1 cellular context compared by ENCODE assay signal in genomic region chr11:35337136-35337918, GRCh38.
TF ChIP-seq lines count a peak whose summit lies in the region.

No MANE protein-coding gene starts in this region.

TF ChIP-seq in HepG2, 621 proteins besides CTCF, POLR2A, EP300 and RAD21 (continued from another document and continues in another):
- TF ChIP-seq ZNF142 (CRISPR knock-in tag; IDR thresholded peaks at IDR 0.05) (no peak), ZBTB14 (CRISPR knock-in tag; IDR thresholded peaks at IDR 0.05) (no peak), JDP2 (CRISPR knock-in tag; IDR thresholded peaks at IDR 0.05; ENCODE audit: borderline replicate concordance) (no peak), ZNF468 (CRISPR knock-in tag; IDR thresholded peaks at IDR 0.05) (no peak), SP5 (CRISPR knock-in tag; IDR thresholded peaks at IDR 0.05; ENCODE audit: borderline replicate concordance, low read depth) (peak; percentile 58; the same call in 1 of the 2 replicates), HOMEZ (CRISPR knock-in tag; IDR thresholded peaks at IDR 0.05; ENCODE audit: low read depth) (peak; percentile 88; the same call in 1 of the 2 replicates), ZNF619 (CRISPR knock-in tag; IDR thresholded peaks at IDR 0.05) (no peak), PRDM4 (CRISPR knock-in tag; IDR thresholded peaks at IDR 0.05; ENCODE audit: borderline replicate concordance) (no peak), YY1 (IDR thresholded peaks at IDR 0.05; ENCODE audit: insufficient read depth, insufficient replicate concordance, low read depth, low read length) (peak; percentile 16), ZNF180 (CRISPR knock-in tag; IDR thresholded peaks at IDR 0.05; ENCODE audit: borderline replicate concordance, low read depth) (no peak), ELF3 (CRISPR knock-in tag; IDR thresholded peaks at IDR 0.05) (0 out of 2 replicates have a peak, but pooled peaks have one; percentile 19), ZNF160 (CRISPR knock-in tag; IDR thresholded peaks at IDR 0.05) (no peak), MTA3 (CRISPR knock-in tag; IDR thresholded peaks at IDR 0.05) (no peak), TGIF2 (CRISPR knock-in tag; IDR thresholded peaks at IDR 0.05) (no peak), MIER3 (CRISPR knock-in tag; IDR thresholded peaks at IDR 0.05; ENCODE audit: borderline replicate concordance) (no peak), ZNF431 (CRISPR knock-in tag; IDR thresholded peaks at IDR 0.05; ENCODE audit: borderline replicate concordance, low read depth) (no peak), ZBTB7A (CRISPR knock-in tag; IDR thresholded peaks at IDR 0.05) (no peak), ZNF772 (CRISPR knock-in tag; IDR thresholded peaks at IDR 0.05) (no peak), ZNF800 (CRISPR knock-in tag; IDR thresholded peaks at IDR 0.05) (no peak), ZBTB34 (CRISPR knock-in tag; IDR thresholded peaks at IDR 0.05) (no peak), RORA (CRISPR knock-in tag; IDR thresholded peaks at IDR 0.05) (no peak), ZBTB49 (CRISPR knock-in tag; IDR thresholded peaks at IDR 0.05; ENCODE audit: borderline replicate concordance) (no peak), ZNF749 (CRISPR knock-in tag; IDR thresholded peaks at IDR 0.05; ENCODE audit: borderline replicate concordance) (no peak), MATR3 (CRISPR knock-in tag; IDR thresholded peaks at IDR 0.05) (no peak), ZBTB8A (CRISPR knock-in tag; IDR thresholded peaks at IDR 0.05; ENCODE audit: borderline replicate concordance, low read depth) (no peak), FOXK1 (CRISPR knock-in tag; IDR thresholded peaks at IDR 0.05; ENCODE audit: borderline replicate concordance, low read depth) (peak; percentile 75; the same call in 1 of the 2 replicates), SIX1 (CRISPR knock-in tag; IDR thresholded peaks at IDR 0.05; ENCODE audit: borderline replicate concordance) (no peak), ZNF256 (CRISPR knock-in tag; conservative IDR thresholded peaks at IDR 0.05) (no peak), ZNF251 (CRISPR knock-in tag; IDR thresholded peaks at IDR 0.05) (no peak), KDM3A (CRISPR knock-in tag; IDR thresholded peaks at IDR 0.05; ENCODE audit: low read depth) (no peak), ZNF564 (CRISPR knock-in tag; IDR thresholded peaks at IDR 0.05) (no peak), EEA1 (CRISPR knock-in tag; IDR thresholded peaks at IDR 0.05; ENCODE audit: borderline replicate concordance) (no peak), ZNF609 (CRISPR knock-in tag; IDR thresholded peaks at IDR 0.05; ENCODE audit: borderline replicate concordance) (no peak)
